2 cellular contexts compared by ENCODE assay signal in the genomic region with DNA sequence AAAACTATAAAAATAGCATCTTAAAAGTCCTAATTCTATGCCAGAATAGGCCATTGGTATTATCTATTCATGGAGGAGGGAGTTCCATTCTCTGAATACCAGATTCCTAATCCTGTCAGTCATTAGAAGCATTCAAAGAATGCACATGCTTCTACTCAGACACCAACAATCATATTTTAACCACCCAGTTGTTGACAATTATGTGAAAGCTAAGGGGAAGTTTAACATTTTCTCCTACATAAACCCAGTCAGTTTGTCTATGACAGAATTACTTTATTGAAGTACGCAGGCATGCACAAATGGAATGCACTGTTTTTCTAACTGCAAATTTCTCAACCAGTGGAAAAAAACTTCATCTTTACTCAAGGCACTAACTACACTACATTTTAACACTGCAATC.
A peak's percentile ranks its signal among the peaks of the same experiment; 100 is the strongest.
TF ChIP-seq lines count a peak whose summit lies in the region.

No MANE protein-coding gene starts in this region.

TF ChIP-seq in IMR-90, 13 proteins besides CTCF, POLR2A, EP300 and RAD21:
- TF ChIP-seq CEBPB (IDR thresholded peaks at IDR 0.05; ENCODE audit: low read depth, low read length) (peak; percentile 55; the same call in 1 of the 2 replicates), FOS (IDR thresholded peaks at IDR 0.05; ENCODE audit: low read depth, low read length) (no peak), RCOR1 (IDR thresholded peaks at IDR 0.05; ENCODE audit: insufficient replicate concordance, low read length) (no peak), MXI1 (IDR thresholded peaks at IDR 0.05; ENCODE audit: borderline replicate concordance, low read depth, low read length) (peak; percentile 91), BHLHE40 (IDR thresholded peaks at IDR 0.05; ENCODE audit: low read depth, low read length) (no peak; the same call in 1 of the 2 replicates), SMC3 (IDR thresholded peaks at IDR 0.05; ENCODE audit: low read depth, low read length) (no peak), NFE2L2 (IDR thresholded peaks at IDR 0.05; ENCODE audit: low read depth, low read length) (no peak), CHD1 (IDR thresholded peaks at IDR 0.05; ENCODE audit: low read depth, low read length) (no peak), MAZ (IDR thresholded peaks at IDR 0.05; ENCODE audit: borderline replicate concordance, low read depth, low read length) (no peak)
- TF ChIP-seq, protein P1, sequence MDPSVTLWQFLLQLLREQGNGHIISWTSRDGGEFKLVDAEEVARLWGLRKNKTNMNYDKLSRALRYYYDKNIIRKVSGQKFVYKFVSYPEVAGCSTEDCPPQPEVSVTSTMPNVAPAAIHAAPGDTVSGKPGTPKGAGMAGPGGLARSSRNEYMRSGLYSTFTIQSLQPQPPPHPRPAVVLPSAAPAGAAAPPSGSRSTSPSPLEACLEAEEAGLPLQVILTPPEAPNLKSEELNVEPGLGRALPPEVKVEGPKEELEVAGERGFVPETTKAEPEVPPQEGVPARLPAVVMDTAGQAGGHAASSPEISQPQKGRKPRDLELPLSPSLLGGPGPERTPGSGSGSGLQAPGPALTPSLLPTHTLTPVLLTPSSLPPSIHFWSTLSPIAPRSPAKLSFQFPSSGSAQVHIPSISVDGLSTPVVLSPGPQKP (IDR thresholded peaks at IDR 0.05; ENCODE audit: borderline replicate concordance, low read depth, low read length) = no peak

TF ChIP-seq in H1, 55 proteins besides CTCF, POLR2A, EP300 and RAD21:
- TF ChIP-seq GABPA (IDR thresholded peaks at IDR 0.05; ENCODE audit: borderline replicate concordance, insufficient read depth, low read length) = no peak
- no peak for TF ChIP-seq RNF2 (IDR thresholded peaks at IDR 0.05; ENCODE audit: borderline replicate concordance, low read depth, low read length, missing control alignments, poor library complexity, severe bottlenecking)
- peak; percentile 50; the same call in 1 of the 2 replicates for TF ChIP-seq TEAD4 (IDR thresholded peaks at IDR 0.05; ENCODE audit: low read depth, low read length)
TF ChIP-seq in H1: peak in this region for 1.
